In genomic region chr9:112914524-112914923, GRCh38 we compare ENCODE assay signal across 18 cellular contexts. TPM values are rescaled to one million over a fixed set of nuclear protein-coding genes. Genes with fewer than 3 reads are reported as not detected.
A peak's percentile ranks its signal among the peaks of the same experiment; 100 is the strongest.
DNase-seq lines count a peak whose midpoint lies in the region; ATAC-seq and TF ChIP-seq lines count a peak whose summit lies in the region.
"Had no signal": no experiment of that assay in that cellular context is flagged by ENCODE, and none has a peak within 500 bp of the region (broad histone marks: within the 10 kb centered on the region; RNA-seq: fewer than 3 reads in every experiment).

No MANE protein-coding gene starts in this region.

- H4K20me1 ChIP-seq in PC-3 (ENCODE audit: low read length), result no peaks in the 10 kb centered on the region

- no peak overlapping the region for H3K4me3 Mint-ChIP-seq in activated CD4-positive, alpha-beta T cell treated with anti-CD3 and anti-CD28 coated beads for 36 hours
- H3K4me3 Mint-ChIP-seq: CD8-positive, alpha-beta T cell; T-helper 1 cell treated with Interleukin-12 subunit alpha and Interleukin-12 subunit beta and Interleukin-4 antibody, amounts not matched to agents 30 μg/mL and 1 μg/mL, for 36 hours had no signal

- H2AFZ ChIP-seq in PC-3 (ENCODE audit: low read length), result no peak overlapping the region

- H3K27ac Mint-ChIP-seq in activated CD4-positive, alpha-beta T cell treated with anti-CD3 and anti-CD28 coated beads for 36 hours, result no peak overlapping the region
- H3K27ac Mint-ChIP-seq: CD8-positive, alpha-beta T cell; T-helper 1 cell treated with Interleukin-12 subunit alpha and Interleukin-12 subunit beta and Interleukin-4 antibody, amounts not matched to agents 30 μg/mL and 1 μg/mL, for 36 hours had no signal

- no peak overlapping the region for H3K4me2 ChIP-seq in PC-3 (ENCODE audit: low read length)

- no peaks in the 10 kb centered on the region for H3K4me1 ChIP-seq in A673 (ENCODE audit: insufficient read depth, low read length, poor library complexity, severe bottlenecking)
- H3K4me1 ChIP-seq in PC-3 (ENCODE audit: insufficient read depth, low read length), result peaks cover 21% of the 10 kb centered on the region
- H3K4me1 ChIP-seq in Peyer's patch, result peaks cover 0 to 3% (median 0%) of the 10 kb centered on the region in 4 donors

- in situ Hi-C loops in G401 (cut with HindIII; ENCODE audit: low sequenced_read_pairs), result no loop called here

- no peaks in the 10 kb centered on the region for H3K4me1 Mint-ChIP-seq in activated CD4-positive, alpha-beta T cell treated with anti-CD3 and anti-CD28 coated beads for 36 hours

- POLR2A ChIA-PET in A673 (lab: Charles Lee; ENCODE audit: low non-redundant PET) (no interaction called here), PC-3 (lab: Charles Lee; ENCODE audit: unreplicated experiment) (no interaction called here)
- POLR2A ChIA-PET in activated CD4-positive, alpha-beta T cell treated with anti-CD3 and anti-CD28 coated beads for 36 hours (lab: Charles Lee), result no interaction called here

- CTCF ChIA-PET in A673 (lab: Charles Lee) (no interaction called here), PC-3 (lab: Charles Lee) (no interaction called here)
- CTCF ChIA-PET in activated CD4-positive, alpha-beta T cell treated with anti-CD3 and anti-CD28 coated beads for 36 hours (lab: Charles Lee), result no interaction called here

- H3K4me3 ChIP-seq in A673 (ENCODE audit: low read depth, low read length, poor library complexity, severe bottlenecking) (no peak overlapping the region), PC-3 (ENCODE audit: low read length) (no peak overlapping the region), fibroblast of pulmonary artery (replicated peaks; ENCODE audit: low read depth, low read length) (no peak overlapping the region), Peyer's patch (no peak overlapping the region)

- H3K9me3 Mint-ChIP-seq in activated CD4-positive, alpha-beta T cell treated with anti-CD3 and anti-CD28 coated beads for 36 hours (ENCODE audit: low read depth), result no peaks in the 10 kb centered on the region
- H3K9me3 Mint-ChIP-seq: CD8-positive, alpha-beta T cell; T-helper 1 cell treated with Interleukin-12 subunit alpha and Interleukin-12 subunit beta and Interleukin-4 antibody, amounts not matched to agents 30 μg/mL and 1 μg/mL, for 36 hours had no signal

- no peak overlapping the region for H3K27ac ChIP-seq in A673 (ENCODE audit: low read depth, low read length, poor library complexity, severe bottlenecking)
- H3K27ac ChIP-seq in PC-3 (ENCODE audit: low read length), result no peak overlapping the region
- H3K27ac ChIP-seq in Peyer's patch, result no peak overlapping the region
- H3K27ac ChIP-seq: RWPE1 had no signal

- peaks cover 7% of the 10 kb centered on the region for H3K27me3 Mint-ChIP-seq in activated CD4-positive, alpha-beta T cell treated with anti-CD3 and anti-CD28 coated beads for 36 hours

- intact Hi-C loops in A673 (cut with micrococcal nuclease; ENCODE audit: unreplicated experiment), result no loop called here
- intact Hi-C loops in PC-3 (cut with micrococcal nuclease), result no loop called here
- intact Hi-C loops in activated CD4-positive, alpha-beta T cell treated with anti-CD3 and anti-CD28 coated beads for 36 hours (cut with DNase I, micrococcal nuclease), result no loop called here

- no peak overlapping the region for H3K9ac ChIP-seq in PC-3 (ENCODE audit: low read length)

- no peaks in the 10 kb centered on the region for H3F3A ChIP-seq in PC-3 (ENCODE audit: low read length, unreplicated experiment)

- no peak for TF ChIP-seq POLR2A in Peyer's patch (IDR thresholded peaks at IDR 0.05)

- DNase-seq in A673 (ENCODE audit: low spot score) (peak; percentile 32), G401 (ENCODE audit: low spot score) (peak; percentile 75), PC-3 (peak; percentile 39), fibroblast of pulmonary artery (ENCODE audit: low read depth) (peak; percentile 22), Peyer's patch (no peak)
- no peak for DNase-seq in activated CD4-positive, alpha-beta T cell treated with anti-CD3 and anti-CD28 coated beads for 36 hours
- DNase-seq: CD8-positive, alpha-beta T cell; H7; Karpas-422; MV-4-11; NCI-H146; NCI-H446; NCI-H774 had no signal

- H3K36me3 Mint-ChIP-seq in activated CD4-positive, alpha-beta T cell treated with anti-CD3 and anti-CD28 coated beads for 36 hours (ENCODE audit: low read depth), result no peaks in the 10 kb centered on the region
- H3K36me3 Mint-ChIP-seq: CD8-positive, alpha-beta T cell had no signal

- no peaks in the 10 kb centered on the region for H3K9me3 ChIP-seq in A673 (ENCODE audit: low read depth, low read length, poor library complexity, severe bottlenecking)
- H3K9me3 ChIP-seq in PC-3 (ENCODE audit: low read length), result no peaks in the 10 kb centered on the region
- no peaks in the 10 kb centered on the region for H3K9me3 ChIP-seq in Peyer's patch

- H3K9me2 ChIP-seq in PC-3 (replicated peaks; ENCODE audit: low read length), result no peaks in the 10 kb centered on the region

- BruUV-seq in A673 (replicated peaks; lab: Mats Ljungman, UMichigan) (no TSS peak), PC-3 (replicated peaks; lab: Mats Ljungman, UMichigan) (no TSS peak)

- no peaks in the 10 kb centered on the region for H3K79me2 ChIP-seq in PC-3 (ENCODE audit: low read length)

- TF ChIP-seq CTCF in A673 (conservative IDR thresholded peaks at IDR 0.05; ENCODE audit: low read depth, low read length) (no peak), PC-3 (conservative IDR thresholded peaks at IDR 0.05; ENCODE audit: low read depth, low read length) (no peak), fibroblast of pulmonary artery (IDR thresholded peaks at IDR 0.05; ENCODE audit: low read length, missing control alignments) (no peak), Peyer's patch (IDR thresholded peaks at IDR 0.05) (no peak)

- ATAC-seq in PC-3 (no peak), HG02970 (IDR thresholded peaks at IDR 0.05; ENCODE audit: low FRiP score, unreplicated experiment) (no peak)
- no peak for ATAC-seq in activated CD4-positive, alpha-beta T cell treated with anti-CD3 and anti-CD28 coated beads for 36 hours
- ATAC-seq: CD8-positive, alpha-beta T cell; HepG2 had no signal

- H3K27me3 ChIP-seq in A673 (replicated peaks; ENCODE audit: insufficient read depth, low read depth, low read length, poor library complexity) (peaks cover 24% of the 10 kb centered on the region), PC-3 (ENCODE audit: low read length) (no peaks in the 10 kb centered on the region), Peyer's patch (no peaks in the 10 kb centered on the region)

- H3K36me3 ChIP-seq in A673 (ENCODE audit: insufficient read depth, low read length, poor library complexity, severe bottlenecking) (no peaks in the 10 kb centered on the region), PC-3 (ENCODE audit: low read depth, low read length) (no peaks in the 10 kb centered on the region), Peyer's patch (no peaks in the 10 kb centered on the region)

RNA-seq across cellular contexts. Expression of gene SLC46A2, which starts 23.8 kb away (rescaled TPM):
- total RNA-seq in A673 (2021) (not detected in 2 replicates), PC-3 (2014; rRNA removed) (not detected in 2 replicates), Peyer's patch (not detected)
- not detected in 2 replicates for total RNA-seq in G401 (2014; rRNA removed; shearing (Covaris generic))
- total RNA-seq in activated CD4-positive, alpha-beta T cell treated with anti-CD3 and anti-CD28 coated beads for 36 hours, result not detected
- total RNA-seq: CD8-positive, alpha-beta T cell; H7; HepG2; SK-MEL-5 had no signal

Comparison
In these comparisons a context has a peak if more than half of its experiments do, and no peak if none do; other contexts are left out.
1. DNase-seq: peak in A673 (single experiment), G401 (single experiment), PC-3 (single experiment) and fibroblast of pulmonary artery (single experiment); none in Peyer's patch (0 of 3) and activated CD4-positive, alpha-beta T cell treated with anti-CD3 and anti-CD28 coated beads for 36 hours (single experiment).